ENCODE assay signal across 15 cellular contexts in the genomic region with DNA sequence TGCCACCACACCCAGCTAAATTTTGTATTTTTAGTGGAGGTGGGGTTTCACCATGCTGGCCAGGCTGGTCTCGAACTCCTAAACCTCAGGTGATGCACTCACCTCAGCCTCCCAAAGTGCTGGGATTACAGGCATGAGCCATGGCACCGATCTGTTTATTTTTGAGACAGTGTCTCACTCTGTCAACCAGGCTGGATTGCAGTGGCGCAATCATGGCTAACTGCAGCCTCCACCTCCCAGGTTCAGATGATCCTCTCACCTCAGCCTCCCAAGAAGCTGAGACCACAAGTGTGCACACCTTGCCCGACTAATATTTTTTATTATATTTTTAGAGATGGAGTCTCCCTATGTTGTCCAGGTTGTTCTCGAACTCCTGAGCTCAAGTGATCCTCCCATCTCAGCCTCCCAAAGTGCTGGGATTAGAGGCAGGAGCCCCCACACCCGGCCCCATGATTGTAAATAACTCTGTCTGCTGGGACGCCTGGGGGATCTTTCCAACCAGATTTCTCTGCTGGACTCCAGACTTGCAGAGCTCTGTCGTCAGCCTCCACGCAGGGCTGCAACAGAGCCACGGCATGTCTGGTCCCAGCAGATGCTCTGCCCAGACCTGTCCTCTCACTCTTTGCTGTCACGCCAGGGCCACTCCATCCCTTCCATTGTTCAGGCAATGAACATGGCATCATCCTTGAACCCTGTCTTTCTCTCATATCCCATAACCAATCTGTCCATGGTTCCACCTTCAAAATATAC. TPM values are rescaled to one million over a fixed set of nuclear protein-coding genes. Genes with fewer than 3 reads are reported as not detected.
A peak's percentile ranks its signal among the peaks of the same experiment; 100 is the strongest.
DNase-seq lines count a peak whose midpoint lies in the region; ATAC-seq and TF ChIP-seq lines count a peak whose summit lies in the region.
"Had no signal": no experiment of that assay in that cellular context is flagged by ENCODE, and none has a peak within 500 bp of the region (broad histone marks: within the 10 kb centered on the region; RNA-seq: fewer than 3 reads in every experiment).

No MANE protein-coding gene starts in this region.

- no peak overlapping the region for H2AFZ ChIP-seq in mammary epithelial cell (ENCODE audit: low read depth, low read length)

- dilution Hi-C loops in mammary epithelial cell (cut with HindIII; ENCODE audit: low sequenced_read_pairs) = no loop called here

- TF ChIP-seq CTCF in mammary epithelial cell (conservative IDR thresholded peaks at IDR 0.05 in 1 of 2, IDR thresholded peaks at IDR 0.05 in 1 of 2; ENCODE audit: extremely low read depth in 1 of 2, insufficient read depth in 1 of 2, low read depth in 1 of 2, low read length in 2 of 2) (no peak), MCF 10A (IDR thresholded peaks at IDR 0.05; ENCODE audit: unreplicated experiment) (no peak), chondrocyte (IDR thresholded peaks at IDR 0.05) (no peak), lower lobe of right lung (IDR thresholded peaks at IDR 0.05) (no peak), spleen (IDR thresholded peaks at IDR 0.05 in 8 of 11, conservative IDR thresholded peaks at IDR 0.05 in 3 of 11) (no peak)
- TF ChIP-seq CTCF in CD4-positive, alpha-beta T cell (IDR thresholded peaks at IDR 0.05) = no peak

- H3K36me3 ChIP-seq in mammary epithelial cell (ENCODE audit: insufficient read depth, low read length) (no peaks in the 10 kb centered on the region), lower lobe of right lung (no peaks in the 10 kb centered on the region), spleen (no peaks in the 10 kb centered on the region)

- H3K27ac Mint-ChIP-seq in MCF 10A (ENCODE audit: low read depth, unreplicated experiment) (no peak overlapping the region), chondrocyte (ENCODE audit: unreplicated experiment) (no peak overlapping the region)
- no peak overlapping the region for H3K27ac Mint-ChIP-seq in CD4-positive, alpha-beta T cell

- intact Hi-C loops in mammary epithelial cell (cut with micrococcal nuclease) (no loop called here), MCF 10A (cut with micrococcal nuclease) (no loop called here), lower lobe of right lung (cut with DNase I) (no loop called here), spleen (cut with DNase I; ENCODE audit: low total_unique reads) (no loop called here), left colon (cut with DNase I, micrococcal nuclease) (loop anchor here in 1 of 2 donors (10.0 kb wide), 1 partner anchor 58 kb away; no protein-coding TSS in a partner anchor)
- intact Hi-C loops in CD4-positive, alpha-beta T cell (cut with DNase I, micrococcal nuclease) = no loop called here

- peaks cover 36% of the 10 kb centered on the region for H3K4me1 Mint-ChIP-seq in MCF 10A (ENCODE audit: insufficient read depth, unreplicated experiment)
- H3K4me1 Mint-ChIP-seq in chondrocyte (ENCODE audit: low read depth) = peaks cover 79% of the 10 kb centered on the region
- H3K4me1 Mint-ChIP-seq in CD4-positive, alpha-beta T cell (ENCODE audit: low read depth) = peaks cover 87% of the 10 kb centered on the region

- H3K27me3 Mint-ChIP-seq in MCF 10A (ENCODE audit: insufficient read depth, unreplicated experiment) (no peaks in the 10 kb centered on the region), chondrocyte (ENCODE audit: low read depth) (no peaks in the 10 kb centered on the region)
- H3K27me3 Mint-ChIP-seq in CD4-positive, alpha-beta T cell = no peaks in the 10 kb centered on the region

- no peaks in the 10 kb centered on the region for H4K20me1 ChIP-seq in mammary epithelial cell (ENCODE audit: insufficient read depth, low read length)

- no peak overlapping the region for H3K27ac ChIP-seq in mammary epithelial cell (ENCODE audit: insufficient read depth, low read depth, low read length)
- H3K27ac ChIP-seq in lower lobe of right lung = no peak overlapping the region
- H3K27ac ChIP-seq in spleen = no peak overlapping the region
- no peak overlapping the region for H3K27ac ChIP-seq in CD4-positive, alpha-beta T cell (ENCODE audit: low read depth, low read length)
- H3K27ac ChIP-seq: C4-2B had no signal

- H3K4me1 ChIP-seq in mammary epithelial cell (ENCODE audit: insufficient read depth, low read length) = peaks cover 60% of the 10 kb centered on the region
- peaks cover 48% of the 10 kb centered on the region for H3K4me1 ChIP-seq in lower lobe of right lung
- H3K4me1 ChIP-seq in spleen = peaks cover 16 to 84% (median 38%) of the 10 kb centered on the region in 6 donors

- H3K4me3 Mint-ChIP-seq in MCF 10A (ENCODE audit: unreplicated experiment) (no peak overlapping the region), chondrocyte (ENCODE audit: unreplicated experiment) (no peak overlapping the region)
- H3K4me3 Mint-ChIP-seq in CD4-positive, alpha-beta T cell = no peak overlapping the region
- H3K4me3 Mint-ChIP-seq: H9 had no signal

- CTCF ChIA-PET in mammary epithelial cell (lab: Charles Lee; ENCODE audit: low non-redundant PET) (interaction anchor here (0.6 to 0.7 kb wide), 2 partner anchors 65 to 207 kb away, joined by 4 read pairs; no protein-coding TSS in a partner anchor), MCF 10A (lab: Yijun Ruan, JAX) (interaction anchor here (0.6 kb wide), 2 partner anchors 532 to 1025 kb away, joined by 3 read pairs; no protein-coding TSS in a partner anchor)
- CTCF ChIA-PET in CD4-positive, alpha-beta T cell (lab: Charles Lee) = no interaction called here

- H3K9me3 ChIP-seq in mammary epithelial cell (replicated peaks; ENCODE audit: insufficient read depth, low read length) = no peaks in the 10 kb centered on the region
- H3K9me3 ChIP-seq in lower lobe of right lung = no peaks in the 10 kb centered on the region
- no peaks in the 10 kb centered on the region for H3K9me3 ChIP-seq in spleen
- H3K9me3 ChIP-seq in CD4-positive, alpha-beta T cell (ENCODE audit: control insufficient read depth, low read length) = no peaks in the 10 kb centered on the region

- WGBS in mammary epithelial cell (ENCODE audit: low coverage, missing lambda C conversion rate) = 49% methylated on average over 10 of the region's 11 CpGs
- WGBS in spleen, 5 donors = 94 to 96% (median 95%) methylated on average over 11 of the region's 11 CpGs

- in situ Hi-C loops in mammary epithelial cell (cut with MboI; ENCODE audit: low sequenced_read_pairs in 2 of 2) = no loop called here

- no peaks in the 10 kb centered on the region for H3K27me3 ChIP-seq in mammary epithelial cell (ENCODE audit: insufficient read depth, low read length)
- no peaks in the 10 kb centered on the region for H3K27me3 ChIP-seq in lower lobe of right lung (ENCODE audit: low read depth)
- H3K27me3 ChIP-seq in spleen (replicated peaks in 1 of 7) = no peaks in the 10 kb centered on the region
- H3K27me3 ChIP-seq in CD4-positive, alpha-beta T cell (ENCODE audit: control insufficient read depth, insufficient read depth, low read length) = no peaks in the 10 kb centered on the region

- H3K79me2 ChIP-seq in mammary epithelial cell (ENCODE audit: insufficient read depth, low read length) = peaks cover 91% of the 10 kb centered on the region

- BruUV-seq in mammary epithelial cell (replicated peaks; lab: Mats Ljungman, UMichigan) = no TSS peak
- no TSS peak for BruUV-seq in MCF 10A (replicated peaks; lab: Mats Ljungman, UMichigan)

- H3K36me3 Mint-ChIP-seq in MCF 10A (ENCODE audit: insufficient read depth, unreplicated experiment) = no peaks in the 10 kb centered on the region
- peaks cover 2% of the 10 kb centered on the region for H3K36me3 Mint-ChIP-seq in chondrocyte (ENCODE audit: low read depth)
- peaks cover 10% of the 10 kb centered on the region for H3K36me3 Mint-ChIP-seq in CD4-positive, alpha-beta T cell (ENCODE audit: low read depth)

- DNase-seq in mammary epithelial cell = no peak
- no peak for DNase-seq in MCF 10A (ENCODE audit: unreplicated experiment)
- peak; percentile 40 for DNase-seq in chondrocyte (ENCODE audit: low spot score)
- peak; percentile 20 for DNase-seq in lower lobe of right lung
- DNase-seq in spleen = peak; percentile 34
- no peak for DNase-seq in left colon
- no peak for DNase-seq in AG08396 (ENCODE audit: low spot score)
- DNase-seq in CD4-positive, alpha-beta T cell = no peak
- DNase-seq: Calu3, H9, MV-4-11, NCI-H1417 treated with DMSO at 0.1 percent for 48 hours, NCI-H2029 treated with DMSO at 0.1 percent for 48 hours, NCI-H524 had no signal

- POLR2A ChIA-PET in MCF 10A (lab: Yijun Ruan, JAX) = no interaction called here
- POLR2A ChIA-PET in CD4-positive, alpha-beta T cell (lab: Charles Lee) = interaction anchor here (0.7 to 2.0 kb wide), 3 partner anchors 19 to 1722 kb away, joined by 3 to 6 read pairs (median 5); partner anchors contain the start of gene SYNJ2

- peak overlapping the region; percentile 10 for H3K4me2 ChIP-seq in mammary epithelial cell (ENCODE audit: insufficient read depth, low read depth, low read length)

- TF ChIP-seq POLR2A in spleen (IDR thresholded peaks at IDR 0.05) = no peak

- no peaks in the 10 kb centered on the region for H3K9me3 Mint-ChIP-seq in MCF 10A (ENCODE audit: unreplicated experiment)
- no peaks in the 10 kb centered on the region for H3K9me3 Mint-ChIP-seq in chondrocyte (ENCODE audit: low read depth)
- H3K9me3 Mint-ChIP-seq in CD4-positive, alpha-beta T cell = no peaks in the 10 kb centered on the region

- ATAC-seq in lower lobe of right lung (no peak), left colon (no peak)
- no peak for ATAC-seq in CD4-positive, alpha-beta T cell (ENCODE audit: poor library complexity)

- H3K4me3 ChIP-seq in mammary epithelial cell (replicated peaks in 1 of 3; ENCODE audit: insufficient read depth in 1 of 3, low read depth in 2 of 3, low read length in 3 of 3) = no peak overlapping the region
- H3K4me3 ChIP-seq in lower lobe of right lung = no peak overlapping the region
- H3K4me3 ChIP-seq in spleen = no peak overlapping the region

- H3K9ac ChIP-seq in mammary epithelial cell (ENCODE audit: insufficient read depth, low read length) = no peak overlapping the region

RNA-seq across cellular contexts. Expression of gene SYNJ2, which starts 25.3 kb away (rescaled TPM):
- total RNA-seq in mammary epithelial cell = 10 to 100 TPM; 16.0 to 26.6 TPM
- 17.0 TPM for polyA plus RNA-seq in mammary epithelial cell
- polyA minus RNA-seq in mammary epithelial cell = 66.3 TPM
- total RNA-seq in MCF 10A (2022) = 8.9 and 10.3 TPM in 2 replicates
- 29.2 to 54.5 TPM (median 53.1 TPM) in 3 replicates for total RNA-seq in chondrocyte
- 4.5 TPM for total RNA-seq in lower lobe of right lung
- total RNA-seq in spleen = 10 to 100 TPM in 5 of 7 donors, 1 to 10 TPM in 2; 6.7 to 34.0 (median 11.9) TPM
- polyA plus RNA-seq in spleen = 1 to 10 TPM; 2.4 to 2.8 (median 2.6) TPM
- total RNA-seq in left colon = 10 to 100 TPM; 35.4 to 50.1 TPM
- 10 to 100 TPM; 34.6 to 38.0 TPM for total RNA-seq in CD4-positive, alpha-beta T cell

Comparison
In these comparisons a context has a peak if more than half of its experiments do, and no peak if none do; other contexts are left out.
1. DNase-seq: peak in chondrocyte (single experiment), lower lobe of right lung (single experiment) and spleen (single experiment); none in mammary epithelial cell (single experiment), MCF 10A (single experiment), left colon (0 of 2), AG08396 (single experiment) and CD4-positive, alpha-beta T cell (0 of 10).